ENCODE assay signal across 8 cellular contexts in genomic region chr1:63557365-63557987, GRCh38. TPM values are rescaled to one million over a fixed set of nuclear protein-coding genes. Genes with fewer than 3 reads are reported as not detected.
DNase-seq lines count a peak whose midpoint lies in the region; ATAC-seq and TF ChIP-seq lines count a peak whose summit lies in the region.

No MANE protein-coding gene starts in this region.

- POLR2A ChIA-PET in OCI-LY7 (lab: Charles Lee) = interaction anchor here (0.6 to 1.8 kb wide), 2 partner anchors 30 to 35 kb away, joined by 3 to 12 read pairs; partner anchors contain the start of gene PGM1

- H2BK5ac ChIP-seq in trophoblast cell (ENCODE audit: low read depth, low read length, poor library complexity) = no peak overlapping the region

- H3K9me3 ChIP-seq in OCI-LY7 (ENCODE audit: low read length) = no peaks in the 10 kb centered on the region
- H3K9me3 ChIP-seq in trophoblast cell (ENCODE audit: insufficient read depth, low read depth, low read length) = no peaks in the 10 kb centered on the region

- H3K4ac ChIP-seq in trophoblast cell (ENCODE audit: low read depth, low read length) = no peak overlapping the region

- DNase-seq in AG09309 (ENCODE audit: low read depth) = no peak
- DNase-seq in GM13976 (ENCODE audit: low spot score) = peak; percentile 24
- peak; percentile 54 for DNase-seq in OCI-LY7 (ENCODE audit: low spot score)
- DNase-seq in dermis blood vessel endothelial cell = peak; percentile 56
- peak; percentile 42 to 81 for DNase-seq in trophoblast cell
- DNase-seq in globus pallidus (ENCODE audit: low spot score) = no peak

- H2BK120ac ChIP-seq in trophoblast cell (ENCODE audit: insufficient read depth, low read length, poor library complexity) = no peak overlapping the region

- H3K9ac ChIP-seq in trophoblast cell (ENCODE audit: low read length) = no peak overlapping the region

- no peak overlapping the region for H4K12ac ChIP-seq in trophoblast cell (ENCODE audit: low read depth, low read length)

- intact Hi-C loops in OCI-LY7 (cut with micrococcal nuclease; ENCODE audit: unreplicated experiment) = no loop called here

- CTCF ChIA-PET in OCI-LY7 (lab: Charles Lee; ENCODE audit: unreplicated experiment) = interaction anchor here (0.7 kb wide), 1 partner anchor 302 kb away, joined by 4 read pairs; no protein-coding TSS in a partner anchor

- H3K27me3 ChIP-seq in trophoblast cell (ENCODE audit: insufficient read depth, low read length) = no peaks in the 10 kb centered on the region

- H3K27ac ChIP-seq in OCI-LY7 (ENCODE audit: low read depth, low read length, poor library complexity, severe bottlenecking) (no peak overlapping the region), trophoblast cell (ENCODE audit: low read depth, low read length) (no peak overlapping the region)

- H4K8ac ChIP-seq in trophoblast cell (ENCODE audit: low read depth, low read length) = no peak overlapping the region

- TF ChIP-seq CTCF in AG09309 (IDR thresholded peaks at IDR 0.05; ENCODE audit: control insufficient read depth, insufficient read depth, low read depth, low read length, missing control alignments) (peak; percentile 67), GM13976 (IDR thresholded peaks at IDR 0.05; ENCODE audit: borderline replicate concordance, control extremely low read depth, extremely low read depth, insufficient read depth, missing control alignments) (peak; percentile 29), OCI-LY7 (conservative IDR thresholded peaks at IDR 0.05; ENCODE audit: low read length) (peak; percentile 86)

- H4K91ac ChIP-seq in trophoblast cell (ENCODE audit: low read depth, low read length) = no peak overlapping the region

- H3K79me1 ChIP-seq in trophoblast cell (ENCODE audit: low read length) = no peaks in the 10 kb centered on the region

- no CpG with 5 or more reads among the region's 6 CpGs for WGBS in trophoblast cell (ENCODE audit: extremely low coverage, insufficient coverage, insufficient read length)

- BruUV-seq in OCI-LY7 (replicated peaks; lab: Mats Ljungman, UMichigan) = no TSS peak

- H3K18ac ChIP-seq in trophoblast cell (ENCODE audit: low read length) = no peak overlapping the region

- H3K36me3 ChIP-seq in OCI-LY7 (ENCODE audit: insufficient read depth, low read length) (0 out of 2 replicates have a peak, but pooled peaks cover 5% of the 10 kb centered on the region), trophoblast cell (ENCODE audit: control insufficient read depth in 1 of 2, insufficient read depth in 2 of 2, low read length in 2 of 2) (no peaks in the 10 kb centered on the region)

- H3K14ac ChIP-seq in trophoblast cell (ENCODE audit: low read length) = no peak overlapping the region

- in situ Hi-C loops in GM13976 (cut with MboI; ENCODE audit: low sequenced_read_pairs, unreplicated experiment) = no loop called here

- H2AFZ ChIP-seq in OCI-LY7 (ENCODE audit: low read length) (peak overlapping the region; percentile 14; the same call in 1 of the 2 replicates), trophoblast cell (ENCODE audit: insufficient read depth, low read length, poor library complexity) (no peak overlapping the region)

- H3K79me2 ChIP-seq in OCI-LY7 (ENCODE audit: insufficient read depth, low read depth, low read length) (no peaks in the 10 kb centered on the region), trophoblast cell (ENCODE audit: control insufficient read depth, insufficient read depth, low read length, poor library complexity) (no peaks in the 10 kb centered on the region)

- ATAC-seq in HG03457 (IDR thresholded peaks at IDR 0.05; ENCODE audit: unreplicated experiment) (no peak), HG03442 (IDR thresholded peaks at IDR 0.05; ENCODE audit: unreplicated experiment) (no peak)

- H4K20me1 ChIP-seq in OCI-LY7 (ENCODE audit: insufficient read depth, low read length) = no peaks in the 10 kb centered on the region

- no peak overlapping the region for H3K23ac ChIP-seq in trophoblast cell (ENCODE audit: low read length)

- no peak overlapping the region for H2BK12ac ChIP-seq in trophoblast cell (ENCODE audit: low read length)

- H3K4me2 ChIP-seq in OCI-LY7 (ENCODE audit: low read length) (no peak overlapping the region), trophoblast cell (ENCODE audit: low read length) (no peak overlapping the region)

- H3K9me2 ChIP-seq in OCI-LY7 (ENCODE audit: insufficient read depth, low read length) = no peaks in the 10 kb centered on the region

- H2AK5ac ChIP-seq in trophoblast cell (ENCODE audit: low read length) = no peak overlapping the region

- H3K4me3 ChIP-seq in AG09309 (ENCODE audit: control insufficient read depth, low read depth, low read length) (no peak overlapping the region), OCI-LY7 (ENCODE audit: low read depth, low read length, poor library complexity, severe bottlenecking) (no peak overlapping the region), trophoblast cell (ENCODE audit: low read depth, low read length) (no peak overlapping the region)

- no peaks in the 10 kb centered on the region for H3K4me1 ChIP-seq in OCI-LY7 (ENCODE audit: insufficient read depth, low read length, poor library complexity, severe bottlenecking)
- no peaks in the 10 kb centered on the region for H3K4me1 ChIP-seq in trophoblast cell (ENCODE audit: control insufficient read depth in 1 of 2, insufficient read depth in 2 of 2, low read length in 2 of 2)

RNA-seq across cellular contexts. Expression of gene EFCAB7, which starts 34.2 kb away (rescaled TPM):
- 7.1 and 10.5 TPM in 2 replicates for total RNA-seq in OCI-LY7 (2014; rRNA removed; shearing (Covaris generic))
- total RNA-seq in OCI-LY7 (2022) = 10.4 and 11.8 TPM in 2 replicates
- total RNA-seq in dermis blood vessel endothelial cell = 5.1 and 5.4 TPM in 2 replicates
- 3.2 and 3.3 TPM in 2 replicates for polyA plus RNA-seq in trophoblast cell (2013)

RNA-seq across cellular contexts. Expression of gene ITGB3BP, which starts 34.5 kb away (rescaled TPM):
- 91.5 and 97.5 TPM in 2 replicates for total RNA-seq in OCI-LY7 (2014; rRNA removed; shearing (Covaris generic))
- total RNA-seq in OCI-LY7 (2022) (97.0 and 113 TPM in 2 replicates), dermis blood vessel endothelial cell (9.7 and 21.0 TPM in 2 replicates)
- polyA plus RNA-seq in trophoblast cell (2013) = 34.4 and 37.2 TPM in 2 replicates

RNA-seq across cellular contexts. Expression of gene PGM1, which starts 35.7 kb away (rescaled TPM):
- 39.2 and 43.2 TPM in 2 replicates for total RNA-seq in OCI-LY7 (2014; rRNA removed; shearing (Covaris generic))
- 45.4 and 56.9 TPM in 2 replicates for total RNA-seq in OCI-LY7 (2022)
- 41.1 and 44.2 TPM in 2 replicates for total RNA-seq in dermis blood vessel endothelial cell
- 48.2 and 49.2 TPM in 2 replicates for polyA plus RNA-seq in trophoblast cell (2013)

Comparison
In these comparisons a context has a peak if more than half of its experiments do, and no peak if none do; other contexts are left out.
1. DNase-seq: peak in GM13976 (single experiment), OCI-LY7 (single experiment), dermis blood vessel endothelial cell (single experiment) and trophoblast cell (2 of 2); none in AG09309 (single experiment) and globus pallidus (single experiment).
2. CTCF ChIP-seq: peak in every context shown above with its lines; median percentile 86 in OCI-LY7; 67 in AG09309; 29 in GM13976.